In genomic region chr13:43075511-43075902, GRCh38 we compare ENCODE assay signal across 7 cellular contexts. TPM values are rescaled to one million over a fixed set of nuclear protein-coding genes. Genes with fewer than 3 reads are reported as not detected.
DNase-seq lines count a peak whose midpoint lies in the region; ATAC-seq and TF ChIP-seq lines count a peak whose summit lies in the region.
"Not testable (repeated sequence)": the region's sequence is repeated elsewhere in the genome, so short reads cannot be mapped to it uniquely, and the experiment has no call there.

No MANE protein-coding gene starts in this region.

- H2BK120ac ChIP-seq in trophoblast cell (ENCODE audit: insufficient read depth, low read length, poor library complexity): not testable (repeated sequence)

- H3K36me3 ChIP-seq in DOHH2 (ENCODE audit: control insufficient read depth, low read length): peaks cover 26% of the 10 kb centered on the region
- H3K36me3 ChIP-seq in trophoblast cell (ENCODE audit: control insufficient read depth in 1 of 2, insufficient read depth in 2 of 2, low read length in 2 of 2): not testable (repeated sequence)

- not testable (repeated sequence) for H4K8ac ChIP-seq in trophoblast cell (ENCODE audit: low read depth, low read length)

- not testable (repeated sequence) for H3K23ac ChIP-seq in trophoblast cell (ENCODE audit: low read length)

- peak overlapping the region; percentile 59 for H4K91ac ChIP-seq in trophoblast cell (ENCODE audit: low read depth, low read length)

- not testable (repeated sequence) for TF ChIP-seq CTCF in DOHH2 (IDR thresholded peaks at IDR 0.05; ENCODE audit: low read depth, low read length, poor library complexity, severe bottlenecking)

- not testable (repeated sequence) for H3K9me2 ChIP-seq in DOHH2 (replicated peaks; ENCODE audit: control insufficient read depth, low read length)

- not testable (repeated sequence) for H3K27me3 Mint-ChIP-seq in activated T-cell treated with anti-CD3 and anti-CD28 coated beads, Interleukin-2, amount 50 U/mL, for 24 hours; effector memory CD8-positive, alpha-beta T cell

- H3K4ac ChIP-seq in trophoblast cell (ENCODE audit: low read depth, low read length): peak overlapping the region; percentile 4

- not testable (repeated sequence) for H3K27ac ChIP-seq in DOHH2 (ENCODE audit: low read depth, low read length); trophoblast cell (ENCODE audit: low read depth, low read length)

- not testable (repeated sequence) for H3F3A ChIP-seq in DOHH2 (ENCODE audit: control insufficient read depth, insufficient read depth)

- DNase-seq in NCI-H69 (lab: John Stamatoyannopoulos, UW): peak; percentile 28
- DNase-seq in activated T-cell treated with anti-CD3 and anti-CD28 coated beads, Interleukin-2, amount 50 U/mL, for 24 hours; effector memory CD8-positive, alpha-beta T cell; trophoblast cell: not testable (repeated sequence)

- H3K9me3 ChIP-seq in DOHH2 (ENCODE audit: control insufficient read depth, insufficient read depth, low read length); trophoblast cell (ENCODE audit: insufficient read depth, low read depth, low read length): not testable (repeated sequence)

- H3K9me3 Mint-ChIP-seq in activated T-cell treated with anti-CD3 and anti-CD28 coated beads, Interleukin-2, amount 50 U/mL, for 24 hours; effector memory CD8-positive, alpha-beta T cell: not testable (repeated sequence)

- not testable (repeated sequence) for H2AFZ ChIP-seq in trophoblast cell (ENCODE audit: insufficient read depth, low read length, poor library complexity)

- not testable (repeated sequence) for H3K4me3 ChIP-seq in DOHH2 (ENCODE audit: low read length); trophoblast cell (ENCODE audit: low read depth, low read length)

- peaks cover 40% of the 10 kb centered on the region for H3K79me2 ChIP-seq in DOHH2 (ENCODE audit: control insufficient read depth, low read length)
- not testable (repeated sequence) for H3K79me2 ChIP-seq in trophoblast cell (ENCODE audit: control insufficient read depth, insufficient read depth, low read length, poor library complexity)

- H2BK5ac ChIP-seq in trophoblast cell (ENCODE audit: low read depth, low read length, poor library complexity): peak overlapping the region; percentile 0

- peaks cover 12% of the 10 kb centered on the region for H3K79me1 ChIP-seq in trophoblast cell (ENCODE audit: low read length)

- H4K20me1 ChIP-seq in DOHH2 (ENCODE audit: control insufficient read depth, insufficient read depth, low read depth, low read length): not testable (repeated sequence)

- H3K9ac ChIP-seq in trophoblast cell (ENCODE audit: low read length): not testable (repeated sequence)

- H3K27me3 ChIP-seq in DOHH2 (ENCODE audit: control insufficient read depth, low read length); trophoblast cell (ENCODE audit: insufficient read depth, low read length): not testable (repeated sequence)

- H2BK12ac ChIP-seq in trophoblast cell (ENCODE audit: low read length): peak overlapping the region; percentile 2

- no CpG with 5 or more reads among the region's 3 CpGs for WGBS in trophoblast cell (ENCODE audit: extremely low coverage, insufficient coverage, insufficient read length)

- peak overlapping the region; percentile 20 for H3K27ac Mint-ChIP-seq in activated T-cell treated with anti-CD3 and anti-CD28 coated beads, Interleukin-2, amount 50 U/mL, for 24 hours
- H3K27ac Mint-ChIP-seq in effector memory CD8-positive, alpha-beta T cell: peak overlapping the region; percentile 37 to 67

- H4K12ac ChIP-seq in trophoblast cell (ENCODE audit: low read depth, low read length): peak overlapping the region; percentile 65

- peaks cover 32% of the 10 kb centered on the region for H3K4me1 ChIP-seq in DOHH2 (ENCODE audit: control insufficient read depth, low read length)
- not testable (repeated sequence) for H3K4me1 ChIP-seq in trophoblast cell (ENCODE audit: control insufficient read depth in 1 of 2, insufficient read depth in 2 of 2, low read length in 2 of 2)

- not testable (repeated sequence) for H2AK5ac ChIP-seq in trophoblast cell (ENCODE audit: low read length)

- not testable (repeated sequence) for H3K4me3 Mint-ChIP-seq in activated T-cell treated with anti-CD3 and anti-CD28 coated beads, Interleukin-2, amount 50 U/mL, for 24 hours
- H3K4me3 Mint-ChIP-seq in effector memory CD8-positive, alpha-beta T cell: peak overlapping the region; percentile 43 to 60

- H3K14ac ChIP-seq in trophoblast cell (ENCODE audit: low read length): not testable (repeated sequence)

- not testable (repeated sequence) for H3K18ac ChIP-seq in trophoblast cell (ENCODE audit: low read length)

- ATAC-seq in GM18909 (IDR thresholded peaks at IDR 0.05; ENCODE audit: poor library complexity, unreplicated experiment) (peak; percentile 2), HG02623 (IDR thresholded peaks at IDR 0.05; ENCODE audit: unreplicated experiment) (peak; percentile 6)
- not testable (repeated sequence) for ATAC-seq in effector memory CD8-positive, alpha-beta T cell (replicated peaks)

- H3K4me2 ChIP-seq in DOHH2 (ENCODE audit: low read length): peak overlapping the region; percentile 69
- not testable (repeated sequence) for H3K4me2 ChIP-seq in trophoblast cell (ENCODE audit: low read length)

- H3K4me1 Mint-ChIP-seq in activated T-cell treated with anti-CD3 and anti-CD28 coated beads, Interleukin-2, amount 50 U/mL, for 24 hours (ENCODE audit: low read depth): peaks cover 58% of the 10 kb centered on the region
- peaks cover 6 to 22% of the 10 kb centered on the region in 2 donors for H3K4me1 Mint-ChIP-seq in effector memory CD8-positive, alpha-beta T cell (ENCODE audit: low read depth in 2 of 2)

- peaks cover 46% of the 10 kb centered on the region for H3K36me3 Mint-ChIP-seq in activated T-cell treated with anti-CD3 and anti-CD28 coated beads, Interleukin-2, amount 50 U/mL, for 24 hours (ENCODE audit: low read depth)
- H3K36me3 Mint-ChIP-seq in effector memory CD8-positive, alpha-beta T cell (ENCODE audit: insufficient read depth): not testable (repeated sequence)

RNA-seq across cellular contexts. Expression of gene DNAJC15, which starts 52.1 kb away (rescaled TPM):
- 13.2 and 13.3 TPM in 2 replicates for polyA plus RNA-seq in trophoblast cell (2013)
